Comparison of ENCODE assay signal across 11 cellular contexts in genomic region chrX:5113128-5113527, GRCh38.
A peak's percentile ranks its signal among the peaks of the same experiment; 100 is the strongest.
DNase-seq lines count a peak whose midpoint lies in the region; ATAC-seq and TF ChIP-seq lines count a peak whose summit lies in the region.
"Had no signal": no experiment of that assay in that cellular context is flagged by ENCODE, and none has a peak within 500 bp of the region (broad histone marks: within the 10 kb centered on the region; RNA-seq: fewer than 3 reads in every experiment).

No MANE protein-coding gene starts in this region.

- ATAC-seq in stimulated activated naive B cell treated with anti-CD40 and anti-IgM and Interleukin-4, amounts not matched to agents 10 μg/mL and 1 μg/mL and 100 μg/mL, for 72 hours (replicated peaks), result peak; percentile 57 to 58

- TF ChIP-seq POLR2A in esophagus muscularis mucosa (IDR thresholded peaks at IDR 0.05; ENCODE audit: low read depth), result no peak

- no peaks in the 10 kb centered on the region for H3K27me3 Mint-ChIP-seq in stimulated activated naive B cell treated with anti-CD40 and anti-IgM and Interleukin-4, amounts not matched to agents 10 μg/mL and 1 μg/mL and 100 μg/mL, for 72 hours
- H3K27me3 Mint-ChIP-seq in activated CD4-positive, alpha-beta T cell treated with anti-CD3 and anti-CD28 coated beads, Interleukin-2, amount 10 ng/mL, durations not matched to agents 24 days and 14 days, result no peaks in the 10 kb centered on the region

- TF ChIP-seq EP300 in esophagus muscularis mucosa (IDR thresholded peaks at IDR 0.05), result no peak

- H3K4me3 Mint-ChIP-seq in stimulated activated naive B cell treated with anti-CD40 and anti-IgM and Interleukin-4, amounts not matched to agents 10 μg/mL and 1 μg/mL and 100 μg/mL, for 72 hours, result no peak overlapping the region
- H3K4me3 Mint-ChIP-seq in activated CD4-positive, alpha-beta T cell treated with anti-CD3 and anti-CD28 coated beads, Interleukin-2, amount 10 ng/mL, durations not matched to agents 24 days and 14 days, result no peak overlapping the region

- TF ChIP-seq CTCF in esophagus muscularis mucosa (IDR thresholded peaks at IDR 0.05), result peak; percentile 19 to 39 (median 35)

- H3K27me3 ChIP-seq in esophagus muscularis mucosa, result no peaks in the 10 kb centered on the region
- H3K27me3 ChIP-seq: BLaER1 treated with 17β-estradiol and CSF1 and Interleukin-3, amounts not matched to agents 10 nM and 100 nM had no signal

- no peak overlapping the region for H3K4me3 ChIP-seq in esophagus muscularis mucosa
- H3K4me3 ChIP-seq: BLaER1 treated with 17β-estradiol and CSF1 and Interleukin-3, amounts not matched to agents 10 nM and 100 nM had no signal

- DNase-seq in NCI-H524 (lab: John Stamatoyannopoulos, UW) (peak; percentile 8 to 39), NCI-H524 treated with DMSO at 0.1 percent for 48 hours (lab: John Stamatoyannopoulos, UW) (no peak), NCI-H748 treated with DMSO at 0.1 percent for 48 hours (lab: John Stamatoyannopoulos, UW) (peak; percentile 6), esophagus muscularis mucosa (ENCODE audit: extremely low spot score) (no peak), HK-2 (ENCODE audit: unreplicated experiment) (no peak)
- no peak for DNase-seq in stimulated activated naive B cell treated with anti-CD40 and anti-IgM and Interleukin-4, amounts not matched to agents 10 μg/mL and 1 μg/mL and 100 μg/mL, for 72 hours
- DNase-seq in activated CD4-positive, alpha-beta T cell treated with anti-CD3 and anti-CD28 coated beads, Interleukin-2, amount 10 ng/mL, durations not matched to agents 24 days and 14 days, result no peak
- no peak for DNase-seq in activated naive CD4-positive, alpha-beta T cell treated with anti-CD3 and anti-CD28 coated beads, Interleukin-2, amount 50 U/mL, for 16 hours
- DNase-seq: amniotic stem cell, T-helper 2 cell had no signal

- H3K4me1 Mint-ChIP-seq in stimulated activated naive B cell treated with anti-CD40 and anti-IgM and Interleukin-4, amounts not matched to agents 10 μg/mL and 1 μg/mL and 100 μg/mL, for 72 hours, result no peaks in the 10 kb centered on the region
- no peaks in the 10 kb centered on the region for H3K4me1 Mint-ChIP-seq in activated CD4-positive, alpha-beta T cell treated with anti-CD3 and anti-CD28 coated beads, Interleukin-2, amount 10 ng/mL, durations not matched to agents 24 days and 14 days

- no peaks in the 10 kb centered on the region for H3K36me3 Mint-ChIP-seq in stimulated activated naive B cell treated with anti-CD40 and anti-IgM and Interleukin-4, amounts not matched to agents 10 μg/mL and 1 μg/mL and 100 μg/mL, for 72 hours
- H3K36me3 Mint-ChIP-seq in activated CD4-positive, alpha-beta T cell treated with anti-CD3 and anti-CD28 coated beads, Interleukin-2, amount 10 ng/mL, durations not matched to agents 24 days and 14 days (ENCODE audit: low read depth), result no peaks in the 10 kb centered on the region

- no peaks in the 10 kb centered on the region for H3K4me1 ChIP-seq in esophagus muscularis mucosa

- H3K27ac Mint-ChIP-seq in stimulated activated naive B cell treated with anti-CD40 and anti-IgM and Interleukin-4, amounts not matched to agents 10 μg/mL and 1 μg/mL and 100 μg/mL, for 72 hours, result no peak overlapping the region
- H3K27ac Mint-ChIP-seq in activated CD4-positive, alpha-beta T cell treated with anti-CD3 and anti-CD28 coated beads, Interleukin-2, amount 10 ng/mL, durations not matched to agents 24 days and 14 days, result no peak overlapping the region

- whole genome bisulfite sequencing in esophagus muscularis mucosa, result 63% methylated on average over 6 of the region's 6 CpGs

- H3K9me3 ChIP-seq in esophagus muscularis mucosa, result no peaks in the 10 kb centered on the region
- H3K9me3 ChIP-seq: BLaER1 treated with 17β-estradiol and CSF1 and Interleukin-3, amounts not matched to agents 10 nM and 100 nM had no signal

- intact Hi-C loops in esophagus muscularis mucosa (cut with DNase I), result loop anchor here (5.0 kb wide), 1 partner anchor 566 kb away; no protein-coding TSS in a partner anchor
- intact Hi-C loops in activated CD4-positive, alpha-beta T cell treated with anti-CD3 and anti-CD28 coated beads, Interleukin-2, amount 10 ng/mL, durations not matched to agents 24 days and 14 days (cut with micrococcal nuclease), result loop anchor here (5.0 kb wide), 1 partner anchor 566 kb away; no protein-coding TSS in a partner anchor

- H3K27ac ChIP-seq in esophagus muscularis mucosa (replicated peaks in 1 of 4), result no peak overlapping the region
- H3K27ac ChIP-seq: BLaER1 treated with 17β-estradiol and CSF1 and Interleukin-3, amounts not matched to agents 10 nM and 100 nM had no signal

- no peaks in the 10 kb centered on the region for H3K36me3 ChIP-seq in esophagus muscularis mucosa
- H3K36me3 ChIP-seq: BLaER1 treated with 17β-estradiol and CSF1 and Interleukin-3, amounts not matched to agents 10 nM and 100 nM had no signal

- H3K9me3 Mint-ChIP-seq in stimulated activated naive B cell treated with anti-CD40 and anti-IgM and Interleukin-4, amounts not matched to agents 10 μg/mL and 1 μg/mL and 100 μg/mL, for 72 hours, result no peaks in the 10 kb centered on the region
- H3K9me3 Mint-ChIP-seq in activated CD4-positive, alpha-beta T cell treated with anti-CD3 and anti-CD28 coated beads, Interleukin-2, amount 10 ng/mL, durations not matched to agents 24 days and 14 days, result no peaks in the 10 kb centered on the region

Comparison
In these comparisons a context has a peak if more than half of its experiments do, and no peak if none do; other contexts are left out.
1. DNase-seq: peak in NCI-H524 (2 of 2) and NCI-H748 treated with DMSO at 0.1 percent for 48 hours (single experiment); none in NCI-H524 treated with DMSO at 0.1 percent for 48 hours (single experiment), esophagus muscularis mucosa (single experiment), stimulated activated naive B cell treated with anti-CD40 and anti-IgM and Interleukin-4, amounts not matched to agents 10 μg/mL and 1 μg/mL and 100 μg/mL, for 72 hours (single experiment), HK-2 (single experiment), activated CD4-positive, alpha-beta T cell treated with anti-CD3 and anti-CD28 coated beads, Interleukin-2, amount 10 ng/mL, durations not matched to agents 24 days and 14 days (single experiment) and activated naive CD4-positive, alpha-beta T cell treated with anti-CD3 and anti-CD28 coated beads, Interleukin-2, amount 50 U/mL, for 16 hours (single experiment).